1 cellular context compared by ENCODE assay signal in genomic region chr9:89496645-89497044, GRCh38.
TF ChIP-seq lines count a peak whose summit lies in the region.

No MANE protein-coding gene starts in this region.

TF ChIP-seq in HepG2, 621 proteins besides CTCF, POLR2A, EP300 and RAD21 (continued from another document):
- TF ChIP-seq ZNF580 (CRISPR knock-in tag; IDR thresholded peaks at IDR 0.05; ENCODE audit: borderline replicate concordance, low read depth): no peak
- TF ChIP-seq ZNF383 (CRISPR knock-in tag; IDR thresholded peaks at IDR 0.05; ENCODE audit: borderline replicate concordance): no peak
- TF ChIP-seq CHCHD3 (CRISPR knock-in tag; IDR thresholded peaks at IDR 0.05): no peak
- no peak for TF ChIP-seq HNRNPUL1 (IDR thresholded peaks at IDR 0.05; ENCODE audit: low read depth, low read length)
- TF ChIP-seq ZNF382 (CRISPR knock-in tag; IDR thresholded peaks at IDR 0.05; ENCODE audit: borderline replicate concordance): no peak
- TF ChIP-seq ZNF780A (CRISPR knock-in tag; IDR thresholded peaks at IDR 0.05): no peak
- no peak for TF ChIP-seq ZNF878 (CRISPR knock-in tag; IDR thresholded peaks at IDR 0.05)
- no peak for TF ChIP-seq SNAI1 (CRISPR knock-in tag; IDR thresholded peaks at IDR 0.05; ENCODE audit: borderline replicate concordance)
- TF ChIP-seq ZNF570 (CRISPR knock-in tag; IDR thresholded peaks at IDR 0.05; ENCODE audit: borderline replicate concordance): no peak
- no peak for TF ChIP-seq ZNF670 (CRISPR knock-in tag; IDR thresholded peaks at IDR 0.05; ENCODE audit: borderline replicate concordance)
- no peak for TF ChIP-seq ZNF607 (CRISPR knock-in tag; IDR thresholded peaks at IDR 0.05; ENCODE audit: borderline replicate concordance)
- no peak for TF ChIP-seq ZNF549 (CRISPR knock-in tag; IDR thresholded peaks at IDR 0.05)
- TF ChIP-seq, protein P1, sequence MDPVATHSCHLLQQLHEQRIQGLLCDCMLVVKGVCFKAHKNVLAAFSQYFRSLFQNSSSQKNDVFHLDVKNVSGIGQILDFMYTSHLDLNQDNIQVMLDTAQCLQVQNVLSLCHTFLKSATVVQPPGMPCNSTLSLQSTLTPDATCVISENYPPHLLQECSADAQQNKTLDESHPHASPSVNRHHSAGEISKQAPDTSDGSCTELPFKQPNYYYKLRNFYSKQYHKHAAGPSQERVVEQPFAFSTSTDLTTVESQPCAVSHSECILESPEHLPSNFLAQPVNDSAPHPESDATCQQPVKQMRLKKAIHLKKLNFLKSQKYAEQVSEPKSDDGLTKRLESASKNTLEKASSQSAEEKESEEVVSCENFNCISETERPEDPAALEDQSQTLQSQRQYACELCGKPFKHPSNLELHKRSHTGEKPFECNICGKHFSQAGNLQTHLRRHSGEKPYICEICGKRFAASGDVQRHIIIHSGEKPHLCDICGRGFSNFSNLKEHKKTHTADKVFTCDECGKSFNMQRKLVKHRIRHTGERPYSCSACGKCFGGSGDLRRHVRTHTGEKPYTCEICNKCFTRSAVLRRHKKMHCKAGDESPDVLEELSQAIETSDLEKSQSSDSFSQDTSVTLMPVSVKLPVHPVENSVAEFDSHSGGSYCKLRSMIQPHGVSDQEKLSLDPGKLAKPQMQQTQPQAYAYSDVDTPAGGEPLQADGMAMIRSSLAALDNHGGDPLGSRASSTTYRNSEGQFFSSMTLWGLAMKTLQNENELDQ (CRISPR knock-in tag; IDR thresholded peaks at IDR 0.05; ENCODE audit: borderline replicate concordance): no peak
- no peak for TF ChIP-seq SSRP1 (CRISPR knock-in tag; IDR thresholded peaks at IDR 0.05)
- no peak for TF ChIP-seq PRPF4 (IDR thresholded peaks at IDR 0.05; ENCODE audit: low read depth, low read length, poor library complexity, severe bottlenecking)
- TF ChIP-seq, protein P2, sequence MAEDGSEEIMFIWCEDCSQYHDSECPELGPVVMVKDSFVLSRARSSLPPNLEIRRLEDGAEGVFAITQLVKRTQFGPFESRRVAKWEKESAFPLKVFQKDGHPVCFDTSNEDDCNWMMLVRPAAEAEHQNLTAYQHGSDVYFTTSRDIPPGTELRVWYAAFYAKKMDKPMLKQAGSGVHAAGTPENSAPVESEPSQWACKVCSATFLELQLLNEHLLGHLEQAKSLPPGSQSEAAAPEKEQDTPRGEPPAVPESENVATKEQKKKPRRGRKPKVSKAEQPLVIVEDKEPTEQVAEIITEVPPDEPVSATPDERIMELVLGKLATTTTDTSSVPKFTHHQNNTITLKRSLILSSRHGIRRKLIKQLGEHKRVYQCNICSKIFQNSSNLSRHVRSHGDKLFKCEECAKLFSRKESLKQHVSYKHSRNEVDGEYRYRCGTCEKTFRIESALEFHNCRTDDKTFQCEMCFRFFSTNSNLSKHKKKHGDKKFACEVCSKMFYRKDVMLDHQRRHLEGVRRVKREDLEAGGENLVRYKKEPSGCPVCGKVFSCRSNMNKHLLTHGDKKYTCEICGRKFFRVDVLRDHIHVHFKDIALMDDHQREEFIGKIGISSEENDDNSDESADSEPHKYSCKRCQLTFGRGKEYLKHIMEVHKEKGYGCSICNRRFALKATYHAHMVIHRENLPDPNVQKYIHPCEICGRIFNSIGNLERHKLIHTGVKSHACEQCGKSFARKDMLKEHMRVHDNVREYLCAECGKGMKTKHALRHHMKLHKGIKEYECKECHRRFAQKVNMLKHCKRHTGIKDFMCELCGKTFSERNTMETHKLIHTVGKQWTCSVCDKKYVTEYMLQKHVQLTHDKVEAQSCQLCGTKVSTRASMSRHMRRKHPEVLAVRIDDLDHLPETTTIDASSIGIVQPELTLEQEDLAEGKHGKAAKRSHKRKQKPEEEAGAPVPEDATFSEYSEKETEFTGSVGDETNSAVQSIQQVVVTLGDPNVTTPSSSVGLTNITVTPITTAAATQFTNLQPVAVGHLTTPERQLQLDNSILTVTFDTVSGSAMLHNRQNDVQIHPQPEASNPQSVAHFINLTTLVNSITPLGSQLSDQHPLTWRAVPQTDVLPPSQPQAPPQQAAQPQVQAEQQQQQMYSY (CRISPR knock-in tag; IDR thresholded peaks at IDR 0.05): no peak
